In genomic region chr11:69654660-69655478, GRCh38 we compare ENCODE assay signal across 12 cellular contexts. TPM values are rescaled to one million over a fixed set of nuclear protein-coding genes. Genes with fewer than 3 reads are reported as not detected.
DNase-seq lines count a peak whose midpoint lies in the region; ATAC-seq and TF ChIP-seq lines count a peak whose summit lies in the region.
"Had no signal": no experiment of that assay in that cellular context is flagged by ENCODE, and none has a peak within 500 bp of the region (broad histone marks: within the 10 kb centered on the region; RNA-seq: fewer than 3 reads in every experiment).

No MANE protein-coding gene starts in this region.

- H3K9me3 Mint-ChIP-seq in activated naive CD4-positive, alpha-beta T cell treated with anti-CD3 and anti-CD28 coated beads, Interleukin-2, amount 50 U/mL, for 72 hours = no peaks in the 10 kb centered on the region
- H3K9me3 Mint-ChIP-seq: activated naive CD4-positive, alpha-beta T cell treated with anti-CD3 and anti-CD28 coated beads, Interleukin-2, amount 10 ng/mL, durations not matched to agents 7 days and 5 days had no signal

- H3K27me3 ChIP-seq in adrenal gland = no peaks in the 10 kb centered on the region
- H3K27me3 ChIP-seq in mesenchymal stem cell (ENCODE audit: control insufficient read depth in 1 of 2, insufficient read depth in 1 of 2, low read length in 2 of 2) = no peaks in the 10 kb centered on the region
- H3K27me3 ChIP-seq in ascending aorta = no peaks in the 10 kb centered on the region

- no peak overlapping the region for H2AFZ ChIP-seq in mesenchymal stem cell (ENCODE audit: low read depth, low read length)

- no peak overlapping the region for H3K18ac ChIP-seq in mesenchymal stem cell (ENCODE audit: low read depth in 1 of 2, low read length in 2 of 2)

- H3K4me3 ChIP-seq in adrenal gland (no peak overlapping the region), mesenchymal stem cell (ENCODE audit: insufficient read depth in 1 of 2, low read depth in 1 of 2, low read length in 2 of 2) (no peak overlapping the region), coronary artery (no peak overlapping the region), ascending aorta (no peak overlapping the region)
- H3K4me3 ChIP-seq: smooth muscle cell had no signal

- H3K4me1 ChIP-seq in adrenal gland (replicated peaks in 1 of 2) (peaks cover 6% of the 10 kb centered on the region in 2 donors), mesenchymal stem cell (ENCODE audit: control insufficient read depth, insufficient read depth, low read depth, low read length) (peaks cover 21% of the 10 kb centered on the region), ascending aorta (no peaks in the 10 kb centered on the region)

- DNase-seq in DMS153 treated with DMSO at 0.1 percent for 48 hours (lab: John Stamatoyannopoulos, UW; ENCODE audit: unreplicated experiment) (peak; percentile 44), adrenal gland (peak in 5 of 7 donors; percentile 57 to 72 (median 66)), mesenchymal stem cell (peak; percentile 30), omental fat pad (ENCODE audit: low spot score) (no peak), coronary artery (ENCODE audit: low spot score) (no peak), ascending aorta (ENCODE audit: low spot score in 2 of 2) (no peak)
- no peak for DNase-seq in activated naive CD4-positive, alpha-beta T cell treated with anti-CD3 and anti-CD28 coated beads, Interleukin-2, amount 50 U/mL, for 72 hours (ENCODE audit: low spot score in 2 of 2)
- DNase-seq: activated naive CD4-positive, alpha-beta T cell treated with anti-CD3 and anti-CD28 coated beads, Interleukin-2, amount 10 ng/mL, durations not matched to agents 7 days and 5 days; NCI-H1694 treated with DMSO at 0.1 percent for 48 hours had no signal

- H2BK15ac ChIP-seq in mesenchymal stem cell (ENCODE audit: low read depth, poor library complexity, severe bottlenecking) = no peak overlapping the region

- no peak overlapping the region for H3K27ac Mint-ChIP-seq in activated naive CD4-positive, alpha-beta T cell treated with anti-CD3 and anti-CD28 coated beads, Interleukin-2, amount 50 U/mL, for 72 hours
- H3K27ac Mint-ChIP-seq: activated naive CD4-positive, alpha-beta T cell treated with anti-CD3 and anti-CD28 coated beads, Interleukin-2, amount 10 ng/mL, durations not matched to agents 7 days and 5 days had no signal

- H2BK5ac ChIP-seq in mesenchymal stem cell (ENCODE audit: low read depth, low read length, poor library complexity, severe bottlenecking) = no peak overlapping the region

- H3K36me3 Mint-ChIP-seq in activated naive CD4-positive, alpha-beta T cell treated with anti-CD3 and anti-CD28 coated beads, Interleukin-2, amount 50 U/mL, for 72 hours = no peaks in the 10 kb centered on the region
- H3K36me3 Mint-ChIP-seq: activated naive CD4-positive, alpha-beta T cell treated with anti-CD3 and anti-CD28 coated beads, Interleukin-2, amount 10 ng/mL, durations not matched to agents 7 days and 5 days had no signal

- peak overlapping the region; percentile 22 for H3K9ac ChIP-seq in mesenchymal stem cell (ENCODE audit: low read length)

- no peak for TF ChIP-seq POLR2A in adrenal gland (IDR thresholded peaks at IDR 0.05)

- no peaks in the 10 kb centered on the region for H3K9me3 ChIP-seq in adrenal gland (replicated peaks in 1 of 3)
- H3K9me3 ChIP-seq in mesenchymal stem cell (ENCODE audit: control insufficient read depth, low read length) = no peaks in the 10 kb centered on the region
- no peaks in the 10 kb centered on the region for H3K9me3 ChIP-seq in ascending aorta

- H3K27ac ChIP-seq in adrenal gland (peak overlapping the region in 1 of 5 donors; percentile 59), mesenchymal stem cell (ENCODE audit: low read length, poor library complexity, severe bottlenecking) (no peak overlapping the region), coronary artery (no peak overlapping the region), ascending aorta (no peak overlapping the region)

- H3K79me1 ChIP-seq in mesenchymal stem cell (replicated peaks; ENCODE audit: low read length, poor library complexity, severe bottlenecking) = peaks cover 11% of the 10 kb centered on the region

- no peak overlapping the region for H4K91ac ChIP-seq in mesenchymal stem cell (ENCODE audit: low read length)

- H3K4me2 ChIP-seq in mesenchymal stem cell (ENCODE audit: low read length, poor library complexity, severe bottlenecking) = no peak overlapping the region
- H3K4me2 ChIP-seq: smooth muscle cell had no signal

- H3K14ac ChIP-seq in mesenchymal stem cell (ENCODE audit: low read length in 2 of 2) = no peak overlapping the region

- intact Hi-C loops in adrenal gland (cut with DNase I) = no loop called here
- intact Hi-C loops in ascending aorta (cut with DNase I) = no loop called here

- no peak overlapping the region for H2AK5ac ChIP-seq in mesenchymal stem cell (ENCODE audit: low read length, severe bottlenecking)

- no peak for ATAC-seq in activated naive CD4-positive, alpha-beta T cell treated with anti-CD3 and anti-CD28 coated beads, Interleukin-2, amount 50 U/mL, for 72 hours
- no peak for ATAC-seq in omental fat pad (ENCODE audit: low FRiP score)

- peaks cover 0 to 30% of the 10 kb centered on the region in 2 donors for H3K36me3 ChIP-seq in adrenal gland (replicated peaks in 1 of 2)
- peaks cover 44 to 48% of the 10 kb centered on the region in 2 experiments for H3K36me3 ChIP-seq in mesenchymal stem cell (ENCODE audit: control insufficient read depth in 1 of 2, insufficient read depth in 2 of 2, low read depth in 1 of 2, low read length in 2 of 2)
- peaks cover 30 to 44% of the 10 kb centered on the region in 2 donors for H3K36me3 ChIP-seq in ascending aorta

- WGBS in adrenal gland, 4 donors = 43 to 54% (median 52%) methylated on average over 19 to 27 of the region's 27 CpGs
- 81% methylated on average over 27 of the region's 27 CpGs for WGBS in mesenchymal stem cell

- peak overlapping the region in 1 of 2 experiments; percentile 62 for H3K23ac ChIP-seq in mesenchymal stem cell (ENCODE audit: low read length in 2 of 2)

- peak; percentile 15; the same call in 1 of the 2 replicates for TF ChIP-seq CTCF in LNCAP (IDR thresholded peaks at IDR 0.05)
- no peak for TF ChIP-seq CTCF in adrenal gland (IDR thresholded peaks at IDR 0.05)
- TF ChIP-seq CTCF in omental fat pad (IDR thresholded peaks at IDR 0.05) = no peak
- TF ChIP-seq CTCF in coronary artery (IDR thresholded peaks at IDR 0.05) = no peak
- TF ChIP-seq CTCF in ascending aorta (IDR thresholded peaks at IDR 0.05) = no peak

- H4K8ac ChIP-seq in mesenchymal stem cell (ENCODE audit: low read length) = peak overlapping the region; percentile 9

- no peak overlapping the region for H2BK120ac ChIP-seq in mesenchymal stem cell (ENCODE audit: low read depth, low read length)

- no peak overlapping the region for H3K4ac ChIP-seq in mesenchymal stem cell (ENCODE audit: low read depth in 1 of 2, low read length in 2 of 2)

- H2BK12ac ChIP-seq in mesenchymal stem cell (ENCODE audit: low read length in 2 of 2) = no peak overlapping the region

RNA-seq across cellular contexts. Expression of gene CCND1, which starts 13.9 kb away (rescaled TPM):
- total RNA-seq in adrenal gland (100 to 1,000 TPM in 4 of 8 donors, 10 to 100 TPM in 4; 74.3 to 149 (median 103) TPM), omental fat pad (100 to 1,000 TPM in 1 of 4 donors, 10 to 100 TPM in 3; 40.3 to 216 (median 58.2) TPM), ascending aorta (90.6 TPM)
- polyA plus RNA-seq in adrenal gland = 10 to 100 TPM; 12.1 to 42.9 (median 29.5) TPM
- polyA plus RNA-seq in mesenchymal stem cell (2013, experiment 1 of 2) = 324 TPM
- polyA plus RNA-seq in mesenchymal stem cell (2013, experiment 2 of 2) = 321 TPM
- under 1 TPM; 0.16 to 0.39 TPM for total RNA-seq in activated naive CD4-positive, alpha-beta T cell treated with anti-CD3 and anti-CD28 coated beads, Interleukin-2, amount 50 U/mL, for 72 hours

RNA-seq across cellular contexts. Expression of gene LTO1, which starts 20.3 kb away (rescaled TPM):
- total RNA-seq in adrenal gland (10 to 100 TPM; 10.9 to 41.3 (median 22.7) TPM), omental fat pad (10 to 100 TPM in 3 of 4 donors, 1 to 10 TPM in 1; 9.9 to 27.3 (median 20.6) TPM), ascending aorta (10.2 TPM)
- 10 to 100 TPM; 23.0 to 52.5 (median 38.4) TPM for polyA plus RNA-seq in adrenal gland
- polyA plus RNA-seq in mesenchymal stem cell (2013, experiment 1 of 2) = 12.8 TPM
- 12.4 TPM for polyA plus RNA-seq in mesenchymal stem cell (2013, experiment 2 of 2)
- 10 to 100 TPM; 19.1 to 21.0 TPM for total RNA-seq in activated naive CD4-positive, alpha-beta T cell treated with anti-CD3 and anti-CD28 coated beads, Interleukin-2, amount 50 U/mL, for 72 hours

RNA-seq across cellular contexts. Expression of gene FGF19, which starts 49.0 kb away (rescaled TPM):
- total RNA-seq in adrenal gland (not detected), omental fat pad (not detected), ascending aorta (not detected)
- polyA plus RNA-seq in adrenal gland = not detected
- polyA plus RNA-seq in mesenchymal stem cell (2013, experiment 1 of 2) = not detected
- polyA plus RNA-seq in mesenchymal stem cell (2013, experiment 2 of 2) = 0.01 TPM
- total RNA-seq in activated naive CD4-positive, alpha-beta T cell treated with anti-CD3 and anti-CD28 coated beads, Interleukin-2, amount 50 U/mL, for 72 hours = under 1 TPM in 1 of 2 donors, not detected in 1; 0.11 TPM
- total RNA-seq: smooth muscle cell; T-helper 2 cell treated with Interferon-gamma antibody and Interleukin-4, amounts not matched to agents 100 ng/mL and 5 ng/mL, for 36 hours had no signal
- polyA plus RNA-seq: smooth muscle cell had no signal

Comparison
In these comparisons a context has a peak if more than half of its experiments do, and no peak if none do; other contexts are left out.
1. DNase-seq: peak in DMS153 treated with DMSO at 0.1 percent for 48 hours (single experiment), adrenal gland (5 of 7) and mesenchymal stem cell (single experiment); none in activated naive CD4-positive, alpha-beta T cell treated with anti-CD3 and anti-CD28 coated beads, Interleukin-2, amount 50 U/mL, for 72 hours (0 of 2), omental fat pad (single experiment), coronary artery (single experiment) and ascending aorta (0 of 2).
2. RNA of gene CCND1, which starts 13.9 kb away (total RNA-seq): 74.3 to 149 TPM in adrenal gland, 90.6 TPM in ascending aorta (single experiment) and 40.3 to 216 TPM in omental fat pad; 0.16 to 0.39 TPM in activated naive CD4-positive, alpha-beta T cell treated with anti-CD3 and anti-CD28 coated beads, Interleukin-2, amount 50 U/mL, for 72 hours; every median in the first group is over 10 times any median in the second.